Comparison of ENCODE assay signal across 10 cellular contexts in the genomic region with DNA sequence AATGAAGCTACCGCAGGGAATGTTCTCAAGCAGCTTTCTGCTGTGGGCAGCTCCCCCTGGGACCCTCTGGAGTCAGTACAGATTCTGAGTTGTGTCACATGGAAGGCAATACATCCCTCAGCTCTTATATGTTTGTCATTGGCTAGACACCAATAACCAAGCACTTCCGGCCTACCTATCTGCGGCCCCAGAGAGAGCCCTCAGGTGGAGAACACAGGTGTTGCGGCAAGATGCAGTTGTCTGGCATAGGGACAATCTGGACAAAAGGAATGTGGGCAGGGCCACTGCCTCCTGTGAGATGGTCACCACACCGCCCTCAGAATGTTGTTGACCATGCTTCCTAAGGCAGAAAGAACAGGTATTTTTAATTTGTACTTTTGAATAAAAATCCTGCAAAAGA.
DNase-seq lines count a peak whose midpoint lies in the region; ATAC-seq and FAIRE-seq lines count a peak whose summit lies in the region.
"Had no signal": no experiment of that assay in that cellular context is flagged by ENCODE, and none has a peak within 500 bp of the region (broad histone marks: within the 10 kb centered on the region; RNA-seq: fewer than 3 reads in every experiment).

No MANE protein-coding gene starts in this region.

- no peaks in the 10 kb centered on the region for H3K27me3 ChIP-seq in GM23248 (replicated peaks; ENCODE audit: insufficient read depth)

- no peaks in the 10 kb centered on the region for H3K9me2 ChIP-seq in GM23248 (ENCODE audit: insufficient read depth)

- 73 to 76% methylated on average over 5 of the region's 5 CpGs for WGBS in GM23248 (ENCODE audit: low coverage in 1 of 2, low lambda C conversion rate in 2 of 2, missing lambda C conversion rate in 2 of 2), 2 experiments

- H3K27ac Mint-ChIP-seq in activated CD8-positive, alpha-beta memory T cell treated with anti-CD3 and anti-CD28 coated beads, Interleukin-2, amount 10 ng/mL, durations not matched to agents 7 days and 5 days: no peak overlapping the region
- H3K27ac Mint-ChIP-seq in activated naive CD8-positive, alpha-beta T cell treated with anti-CD3 and anti-CD28 coated beads for 36 hours: no peak overlapping the region

- H4K20me1 ChIP-seq in GM23248 (ENCODE audit: insufficient read depth): no peaks in the 10 kb centered on the region

- CTCF ChIA-PET in activated CD8-positive, alpha-beta memory T cell treated with anti-CD3 and anti-CD28 coated beads, Interleukin-2, amount 10 ng/mL, durations not matched to agents 7 days and 5 days (lab: Charles Lee): interaction anchor here (0.5 to 1.8 kb wide), 3 partner anchors 10 to 1657 kb away, joined by 3 to 10 read pairs (median 3); no protein-coding TSS in a partner anchor

- in situ Hi-C loops in GM23248 (cut with MboI): no loop called here

- H3K9me3 Mint-ChIP-seq in activated CD8-positive, alpha-beta memory T cell treated with anti-CD3 and anti-CD28 coated beads, Interleukin-2, amount 10 ng/mL, durations not matched to agents 7 days and 5 days (ENCODE audit: low read depth): no peaks in the 10 kb centered on the region
- H3K9me3 Mint-ChIP-seq in activated naive CD8-positive, alpha-beta T cell treated with anti-CD3 and anti-CD28 coated beads for 36 hours: no peaks in the 10 kb centered on the region
- H3K9me3 Mint-ChIP-seq: CD8-positive, alpha-beta memory T cell had no signal

- no peaks in the 10 kb centered on the region for H3K36me3 Mint-ChIP-seq in activated CD8-positive, alpha-beta memory T cell treated with anti-CD3 and anti-CD28 coated beads, Interleukin-2, amount 10 ng/mL, durations not matched to agents 7 days and 5 days
- no peaks in the 10 kb centered on the region for H3K36me3 Mint-ChIP-seq in activated naive CD8-positive, alpha-beta T cell treated with anti-CD3 and anti-CD28 coated beads for 36 hours
- H3K36me3 Mint-ChIP-seq: CD8-positive, alpha-beta memory T cell had no signal

- H3K9me3 ChIP-seq in GM23248 (ENCODE audit: low read depth): no peaks in the 10 kb centered on the region

- FAIRE-seq in HTR-8/SVneo (lab: Jason Lieb, UNC): no peak
- FAIRE-seq: colon had no signal

- no peaks in the 10 kb centered on the region for H3K27me3 Mint-ChIP-seq in activated CD8-positive, alpha-beta memory T cell treated with anti-CD3 and anti-CD28 coated beads, Interleukin-2, amount 10 ng/mL, durations not matched to agents 7 days and 5 days
- no peaks in the 10 kb centered on the region for H3K27me3 Mint-ChIP-seq in activated naive CD8-positive, alpha-beta T cell treated with anti-CD3 and anti-CD28 coated beads for 36 hours

- no peak for ATAC-seq in activated CD8-positive, alpha-beta memory T cell treated with anti-CD3 and anti-CD28 coated beads, Interleukin-2, amount 10 ng/mL, durations not matched to agents 7 days and 5 days
- ATAC-seq in stimulated activated naive CD8-positive, alpha-beta T cell treated with anti-CD3 and anti-CD28 coated beads, Interleukin-15, Interleukin-2, amounts not matched to agents 100 U/mL and 50 U/mL, for 24 hours: no peak
- no peak for ATAC-seq in HG03378 (IDR thresholded peaks at IDR 0.05; ENCODE audit: unreplicated experiment)

- peak; percentile 52 for DNase-seq in activated CD8-positive, alpha-beta memory T cell treated with anti-CD3 and anti-CD28 coated beads, Interleukin-2, amount 10 ng/mL, durations not matched to agents 7 days and 5 days
- no peak for DNase-seq in activated CD8-positive, alpha-beta memory T cell treated with anti-CD3 and anti-CD28 coated beads, Interleukin-2, amount 50 U/mL, for 4 hours
- DNase-seq in HTR-8/SVneo (ENCODE audit: insufficient read length, low spot score) (peak; percentile 5), GM23248 (no peak), activated gamma-delta T cell treated with Interleukin-2 at 50 U/mL for 16 hours (no peak)
- peak; percentile 38 for DNase-seq in activated naive CD8-positive, alpha-beta T cell treated with anti-CD3 and anti-CD28 coated beads for 36 hours
- DNase-seq in stimulated activated naive CD8-positive, alpha-beta T cell treated with anti-CD3 and anti-CD28 coated beads, Interleukin-15, Interleukin-2, amounts not matched to agents 100 U/mL and 50 U/mL, for 24 hours: peak; percentile 26

- no peaks in the 10 kb centered on the region for H3F3A ChIP-seq in GM23248 (ENCODE audit: insufficient read depth)

- peaks cover 9% of the 10 kb centered on the region for H3K4me1 Mint-ChIP-seq in activated CD8-positive, alpha-beta memory T cell treated with anti-CD3 and anti-CD28 coated beads, Interleukin-2, amount 10 ng/mL, durations not matched to agents 7 days and 5 days
- peaks cover 3% of the 10 kb centered on the region for H3K4me1 Mint-ChIP-seq in activated naive CD8-positive, alpha-beta T cell treated with anti-CD3 and anti-CD28 coated beads for 36 hours

- no peak overlapping the region for H2AFZ ChIP-seq in GM23248

- H3K36me3 ChIP-seq in GM23248 (ENCODE audit: low read depth): no peaks in the 10 kb centered on the region

- no peak overlapping the region for H3K9ac ChIP-seq in GM23248

- H3K4me3 Mint-ChIP-seq in activated CD8-positive, alpha-beta memory T cell treated with anti-CD3 and anti-CD28 coated beads, Interleukin-2, amount 10 ng/mL, durations not matched to agents 7 days and 5 days: no peak overlapping the region
- no peak overlapping the region for H3K4me3 Mint-ChIP-seq in activated naive CD8-positive, alpha-beta T cell treated with anti-CD3 and anti-CD28 coated beads for 36 hours
- H3K4me3 Mint-ChIP-seq: CD8-positive, alpha-beta memory T cell had no signal

- no peaks in the 10 kb centered on the region for H3K79me2 ChIP-seq in GM23248 (ENCODE audit: insufficient read depth)

- H3K4me2 ChIP-seq in GM23248 (ENCODE audit: unreplicated experiment): no peak overlapping the region

- no peaks in the 10 kb centered on the region for H3K4me1 ChIP-seq in GM23248 (ENCODE audit: insufficient read depth)

- H3K27ac ChIP-seq in GM23248: no peak overlapping the region

- H3K4me3 ChIP-seq in GM23248: no peak overlapping the region

Comparison
In these comparisons a context has a peak if more than half of its experiments do, and no peak if none do; other contexts are left out.
1. DNase-seq: peak in activated CD8-positive, alpha-beta memory T cell treated with anti-CD3 and anti-CD28 coated beads, Interleukin-2, amount 10 ng/mL, durations not matched to agents 7 days and 5 days (single experiment), HTR-8/SVneo (single experiment), activated naive CD8-positive, alpha-beta T cell treated with anti-CD3 and anti-CD28 coated beads for 36 hours (single experiment) and stimulated activated naive CD8-positive, alpha-beta T cell treated with anti-CD3 and anti-CD28 coated beads, Interleukin-15, Interleukin-2, amounts not matched to agents 100 U/mL and 50 U/mL, for 24 hours (single experiment); none in activated CD8-positive, alpha-beta memory T cell treated with anti-CD3 and anti-CD28 coated beads, Interleukin-2, amount 50 U/mL, for 4 hours (single experiment), GM23248 (single experiment) and activated gamma-delta T cell treated with Interleukin-2 at 50 U/mL for 16 hours (single experiment).